12 cellular contexts compared by ENCODE assay signal in genomic region chr7:149420006-149420405, GRCh38.
"Had no signal": no experiment of that assay in that cellular context is flagged by ENCODE, and none has a peak within 500 bp of the region (broad histone marks: within the 10 kb centered on the region; RNA-seq: fewer than 3 reads in every experiment).

No MANE protein-coding gene starts in this region.

- DNase-seq: activated CD4-positive, alpha-beta T cell treated with anti-CD3 and anti-CD28 coated beads, Interleukin-2, amount 10 ng/mL, durations not matched to agents 7 days and 5 days; activated CD8-positive, alpha-beta memory T cell treated with anti-CD3 and anti-CD28 coated beads, Interleukin-2, amount 50 U/mL, for 48 hours; activated naive CD4-positive, alpha-beta T cell treated with Interleukin-2 at 50 U/mL for 16 hours; activated T-cell treated with anti-CD3 and anti-CD28 coated beads, Interleukin-2, amount 50 U/mL, for 72 hours; amniotic stem cell; erythroblast; mammary epithelial cell; mucosa of descending colon; retina had no signal

- H3K36me3 ChIP-seq: gastroesophageal sphincter had no signal

- H3K27ac Mint-ChIP-seq: activated CD4-positive, alpha-beta T cell treated with anti-CD3 and anti-CD28 coated beads, Interleukin-2, amount 10 ng/mL, durations not matched to agents 7 days and 5 days; activated T-cell treated with anti-CD3 and anti-CD28 coated beads, Interleukin-2, amount 50 U/mL, for 72 hours; stimulated activated memory B cell treated with anti-CD40 and anti-IgM and Interleukin-4, amounts not matched to agents 10 μg/mL and 1 μg/mL and 100 μg/mL, for 72 hours had no signal

- H3K36me3 Mint-ChIP-seq: stimulated activated memory B cell treated with anti-CD40 and anti-IgM and Interleukin-4, amounts not matched to agents 10 μg/mL and 1 μg/mL and 100 μg/mL, for 72 hours had no signal

- H2AFZ ChIP-seq: parathyroid adenoma had no signal

- H3K4me3 Mint-ChIP-seq: activated CD4-positive, alpha-beta T cell treated with anti-CD3 and anti-CD28 coated beads, Interleukin-2, amount 10 ng/mL, durations not matched to agents 7 days and 5 days; stimulated activated memory B cell treated with anti-CD40 and anti-IgM and Interleukin-4, amounts not matched to agents 10 μg/mL and 1 μg/mL and 100 μg/mL, for 72 hours had no signal

- H3K9ac ChIP-seq: parathyroid adenoma had no signal

- H3K27ac ChIP-seq: gastroesophageal sphincter, parathyroid adenoma had no signal

- H3K4me3 ChIP-seq: gastroesophageal sphincter, mucosa of descending colon had no signal

- H3K4me1 ChIP-seq: parathyroid adenoma had no signal

- H3K9me3 ChIP-seq: gastroesophageal sphincter, mucosa of descending colon had no signal

- H3K9me3 Mint-ChIP-seq: activated CD4-positive, alpha-beta T cell treated with anti-CD3 and anti-CD28 coated beads, Interleukin-2, amount 10 ng/mL, durations not matched to agents 7 days and 5 days had no signal

- ATAC-seq: activated T-cell treated with anti-CD3 and anti-CD28 coated beads, Interleukin-2, amount 50 U/mL, for 72 hours; gastroesophageal sphincter; mucosa of descending colon; stimulated activated memory B cell treated with anti-CD40 and anti-IgM and Interleukin-4, amounts not matched to agents 10 μg/mL and 1 μg/mL and 100 μg/mL, for 72 hours had no signal
